Comparison of ENCODE assay signal across 31 cellular contexts in genomic region chr11:117911694-117912093, GRCh38. TPM values are rescaled to one million over a fixed set of nuclear protein-coding genes. Genes with fewer than 3 reads are reported as not detected.
"Had no signal": no experiment of that assay in that cellular context is flagged by ENCODE, and none has a peak within 500 bp of the region (broad histone marks: within the 10 kb centered on the region; RNA-seq: fewer than 3 reads in every experiment).

No MANE protein-coding gene starts in this region.

- DNase-seq: activated CD4-positive, alpha-beta memory T cell treated with anti-CD3 and anti-CD28 coated beads for 36 hours; activated CD4-positive, alpha-beta T cell treated with anti-CD3 and anti-CD28 coated beads, Interleukin-2, amount 10 ng/mL, durations not matched to agents 24 days and 14 days; activated gamma-delta T cell treated with Interleukin-2 at 50 U/mL for 16 hours; activated naive CD8-positive, alpha-beta T cell treated with anti-CD3 and anti-CD28 coated beads, Interleukin-2, amount 50 U/mL, for 24 hours; activated T-cell treated with anti-CD3 and anti-CD28 coated beads for 4 hours; amygdala; central memory CD4-positive, alpha-beta T cell; effector CD4-positive, alpha-beta T cell; esophagus squamous epithelium; foreskin melanocyte; heart right ventricle; kidney glomerular epithelial cell; mesendoderm; mucosa of descending colon; retina; stimulated activated CD4-positive, alpha-beta T cell treated with anti-CD3 and anti-CD28 coated beads, Interleukin-1b, Interleukin-23, amount 100 ng/mL, for 48 hours; stimulated activated CD4-positive, alpha-beta T cell treated with anti-CD3 and anti-CD28 coated beads, Interleukin-4, amount 100 ng/mL, for 4 hours; stimulated activated naive CD4-positive, alpha-beta T cell had no signal

- H3K27ac ChIP-seq: epithelial cell of prostate, esophagus squamous epithelium, heart right ventricle, left lung, suprapubic skin, tibial artery, VCaP had no signal

- H3K4me3 ChIP-seq: esophagus squamous epithelium, heart right ventricle, left lung, lung, mucosa of descending colon, smooth muscle cell, suprapubic skin, tibial artery had no signal

- H3K27me3 ChIP-seq: esophagus squamous epithelium, left lung had no signal

- H3K9me3 ChIP-seq: esophagus squamous epithelium, heart right ventricle, left lung, mucosa of descending colon, suprapubic skin, tibial artery had no signal

- H3K4me2 ChIP-seq: smooth muscle cell had no signal

- H3K36me3 ChIP-seq: heart right ventricle, left lung, suprapubic skin had no signal

- ATAC-seq: activated CD4-positive, CD25-positive, alpha-beta regulatory T cell treated with anti-CD3 and anti-CD28 coated beads, Interleukin-2, amount 50 U/mL, for 24 hours; heart right ventricle; left lung; mucosa of descending colon; natural killer cell treated with Interleukin-12 subunit alpha and Interleukin-12 subunit beta and Interleukin-15 and Interleukin-18, amount 100 ng/mL, for 72 hours had no signal

RNA-seq across cellular contexts. Expression of gene TMPRSS13, which starts 17.5 kb away (rescaled TPM):
- total RNA-seq: myocyte, osteocyte had no signal

RNA-seq across cellular contexts. Expression of gene FXYD6, which starts 35.2 kb away (rescaled TPM):
- total RNA-seq: activated CD4-positive, alpha-beta T cell treated with anti-CD3 and anti-CD28 coated beads, Interleukin-2, amount 10 ng/mL, durations not matched to agents 24 days and 14 days; activated T-helper 1 cell treated with anti-CD3 and anti-CD28 coated beads, Interleukin-12 subunit alpha, Interleukin-12 subunit beta, Interleukin-2, Interleukin-4 antibody, amounts not matched to agents 30 ng/mL and 10 ng/mL and 1 ng/mL, durations not matched to agents 14 hours and 24 hours and 36 hours; natural killer cell treated with Interleukin-12 subunit alpha and Interleukin-12 subunit beta and Interleukin-15 and Interleukin-18, amount 100 ng/mL, for 72 hours; T-helper 1 cell treated with Interleukin-12 subunit alpha and Interleukin-12 subunit beta and Interleukin-4 antibody, amounts not matched to agents 30 ng/mL and 1 ng/mL, for 36 hours had no signal
